11 cellular contexts compared by ENCODE assay signal in genomic region chr11:26332572-26332915, GRCh38. TPM values are rescaled to one million over a fixed set of nuclear protein-coding genes. Genes with fewer than 3 reads are reported as not detected.
A peak's percentile ranks its signal among the peaks of the same experiment; 100 is the strongest.
DNase-seq lines count a peak whose midpoint lies in the region; ATAC-seq and TF ChIP-seq lines count a peak whose summit lies in the region.
"Had no signal": no experiment of that assay in that cellular context is flagged by ENCODE, and none has a peak within 500 bp of the region (broad histone marks: within the 10 kb centered on the region; RNA-seq: fewer than 3 reads in every experiment).

No MANE protein-coding gene starts in this region.

- H2AFZ ChIP-seq in KMS-11 (ENCODE audit: low read depth), result no peak overlapping the region
- H2AFZ ChIP-seq in smooth muscle cell (ENCODE audit: low read depth), result no peak overlapping the region

- TF ChIP-seq POLR2A in right lobe of liver (IDR thresholded peaks at IDR 0.05), result no peak

- intact Hi-C loops in right lobe of liver (cut with DNase I), result no loop called here

- H3K4me3 ChIP-seq in KMS-11 (IDR thresholded peaks at IDR 0.05; ENCODE audit: insufficient read depth, low read depth, low read length), result no peak overlapping the region
- peak overlapping the region in 1 of 2 donors; percentile 52 for H3K4me3 ChIP-seq in cardiac fibroblast (replicated peaks in 1 of 2; ENCODE audit: low read depth in 2 of 2, low read length in 2 of 2)
- peak overlapping the region; percentile 51; the same call in 1 of the 2 replicates for H3K4me3 ChIP-seq in iPS-18c (ENCODE audit: insufficient read depth, low read depth, low read length)
- peak overlapping the region; percentile 26 for H3K4me3 ChIP-seq in smooth muscle cell
- no peak overlapping the region for H3K4me3 ChIP-seq in right lobe of liver

- DNase-seq in cardiac fibroblast (ENCODE audit: low read depth in 2 of 2) (peak; percentile 63 to 73), smooth muscle cell (lab: John Stamatoyannopoulos, UW; ENCODE audit: unreplicated experiment) (no peak), right lobe of liver (no peak), inferior parietal cortex (ENCODE audit: extremely low spot score) (no peak)
- DNase-seq: DND-41, immature natural killer cell, Karpas-422 had no signal

- no peaks in the 10 kb centered on the region for H3K79me2 ChIP-seq in KMS-11 (ENCODE audit: insufficient read depth, low read depth)
- no peaks in the 10 kb centered on the region for H3K79me2 ChIP-seq in smooth muscle cell (ENCODE audit: low read depth)

- no peaks in the 10 kb centered on the region for H3K4me1 ChIP-seq in KMS-11 (ENCODE audit: low read depth, poor library complexity, severe bottlenecking)
- H3K4me1 ChIP-seq in smooth muscle cell (ENCODE audit: low read depth), result peaks cover 18% of the 10 kb centered on the region
- no peaks in the 10 kb centered on the region for H3K4me1 ChIP-seq in right lobe of liver

- no peaks in the 10 kb centered on the region for H3F3A ChIP-seq in smooth muscle cell (ENCODE audit: low read depth)

- no peaks in the 10 kb centered on the region for H3K27me3 ChIP-seq in KMS-11 (ENCODE audit: insufficient read depth, low read depth)
- peaks cover 75% of the 10 kb centered on the region for H3K27me3 ChIP-seq in smooth muscle cell (ENCODE audit: low read depth)
- no peaks in the 10 kb centered on the region for H3K27me3 ChIP-seq in right lobe of liver

- no peak for TF ChIP-seq CTCF in KMS-11 (conservative IDR thresholded peaks at IDR 0.05; ENCODE audit: low read depth, low read length)
- no peak for TF ChIP-seq CTCF in cardiac fibroblast (IDR thresholded peaks at IDR 0.05; ENCODE audit: low read depth, low read length)
- TF ChIP-seq CTCF in smooth muscle cell (IDR thresholded peaks at IDR 0.05; ENCODE audit: borderline replicate concordance, insufficient read depth, poor library complexity, severe bottlenecking), result no peak
- no peak for TF ChIP-seq CTCF in right lobe of liver (IDR thresholded peaks at IDR 0.05)

- no peaks in the 10 kb centered on the region for H4K20me1 ChIP-seq in KMS-11 (ENCODE audit: insufficient read depth)
- H4K20me1 ChIP-seq in smooth muscle cell (ENCODE audit: low read depth), result no peaks in the 10 kb centered on the region

- ATAC-seq in right lobe of liver (no peak), HG02678 (IDR thresholded peaks at IDR 0.05; ENCODE audit: unreplicated experiment) (no peak)

- H3K4me2 ChIP-seq in KMS-11, result peak overlapping the region; percentile 76; the same call in 1 of the 2 replicates
- H3K4me2 ChIP-seq in smooth muscle cell, result peak overlapping the region; percentile 80

- H3K9ac ChIP-seq in KMS-11 (no peak overlapping the region), smooth muscle cell (ENCODE audit: low read depth) (no peak overlapping the region)

- H3K36me3 ChIP-seq in KMS-11 (ENCODE audit: insufficient read depth) (no peaks in the 10 kb centered on the region), smooth muscle cell (ENCODE audit: low read depth) (no peaks in the 10 kb centered on the region), right lobe of liver (no peaks in the 10 kb centered on the region)

- H3K27ac ChIP-seq in KMS-11 (no peak overlapping the region), smooth muscle cell (ENCODE audit: low read depth) (no peak overlapping the region), right lobe of liver (no peak overlapping the region)

- 78% methylated on average over 5 of the region's 5 CpGs for WGBS in smooth muscle cell (ENCODE audit: low lambda C conversion rate)
- 48% methylated on average over 5 of the region's 5 CpGs for WGBS in right lobe of liver (ENCODE audit: insufficient coverage, low coverage, low lambda C conversion rate, missing lambda C conversion rate)

- H3K9me3 ChIP-seq in iPS-18c (ENCODE audit: control insufficient read depth, insufficient read depth, low read length) (no peaks in the 10 kb centered on the region), smooth muscle cell (replicated peaks; ENCODE audit: low read depth) (no peaks in the 10 kb centered on the region), right lobe of liver (no peaks in the 10 kb centered on the region)

RNA-seq across cellular contexts. Expression of gene ANO3, which starts 0.6 kb away (rescaled TPM):
- total RNA-seq in smooth muscle cell (not detected in 2 replicates), right lobe of liver (1 to 10 TPM in 4 of 6 experiments, under 1 TPM in 2; 0.71 to 2.6 (median 1.4) TPM)
- polyA plus RNA-seq in smooth muscle cell, result 0.13 TPM in 1 of 2 replicates, not detected in the other
- total RNA-seq: T-helper 2 cell treated with Interferon-gamma antibody and Interleukin-4, amounts not matched to agents 100 ng/mL and 5 ng/mL, for 36 hours had no signal
- polyA plus RNA-seq: immature natural killer cell had no signal

Comparison
In these comparisons a context has a peak if more than half of its experiments do, and no peak if none do; other contexts are left out.
1. H3K4me3 ChIP-seq: peak in iPS-18c (single experiment) and smooth muscle cell (single experiment); none in KMS-11 (single experiment) and right lobe of liver (0 of 3).
2. DNase-seq: peak in cardiac fibroblast (2 of 2); none in smooth muscle cell (single experiment), right lobe of liver (0 of 3) and inferior parietal cortex (single experiment).